ENCODE assay signal across 17 cellular contexts in genomic region chr15:69804786-69805185, GRCh38.
"Had no signal": no experiment of that assay in that cellular context is flagged by ENCODE, and none has a peak within 500 bp of the region (broad histone marks: within the 10 kb centered on the region; RNA-seq: fewer than 3 reads in every experiment).

No MANE protein-coding gene starts in this region.

- H3K9me3 ChIP-seq: adrenal gland, esophagus squamous epithelium, psoas muscle had no signal

- ATAC-seq: left ventricle myocardium superior; psoas muscle; sciatic nerve; stimulated activated naive CD8-positive, alpha-beta T cell treated with anti-CD3 and anti-CD28 coated beads, Interleukin-15, amount 100 ng/mL, for 72 hours had no signal

- DNase-seq: activated CD4-positive, alpha-beta T cell treated with anti-CD3 and anti-CD28 coated beads for 1 hour; activated CD4-positive, alpha-beta T cell treated with anti-CD3 and anti-CD28 coated beads, Interleukin-2, amount 50 U/mL, for 48 hours; activated effector memory CD4-positive, alpha-beta T cell treated with Interleukin-2 at 50 U/mL for 16 hours; activated naive CD4-positive, alpha-beta T cell treated with anti-CD3 and anti-CD28 coated beads, Interleukin-2, amount 50 U/mL, for 16 hours; activated T-cell treated with anti-CD3 and anti-CD28 coated beads, Interleukin-2, amount 50 U/mL, for 1 hour; adrenal gland; esophagus squamous epithelium; kidney; left ventricle myocardium superior; nephron progenitor cell; psoas muscle; stimulated activated naive CD8-positive, alpha-beta T cell treated with anti-CD3 and anti-CD28 coated beads, Interleukin-15, amount 100 ng/mL, for 72 hours; T-helper 1 cell; T1000 had no signal

- H3K4me3 ChIP-seq: adrenal gland, cardiac muscle cell, esophagus squamous epithelium, hepatocyte, psoas muscle had no signal

- H3K79me2 ChIP-seq: hepatocyte had no signal

- H3K36me3 ChIP-seq: adrenal gland, cardiac muscle cell, esophagus squamous epithelium had no signal

- H3K27me3 ChIP-seq: cardiac muscle cell, hepatocyte had no signal

- H3K4me1 ChIP-seq: adrenal gland had no signal

- H3K27ac ChIP-seq: adrenal gland, cardiac muscle cell, hepatocyte, psoas muscle had no signal

- H3K4me2 ChIP-seq: hepatocyte had no signal
